In genomic region chr1:108190001-108190634, GRCh38 we compare ENCODE assay signal across 2 cellular contexts.
TF ChIP-seq lines count a peak whose summit lies in the region.

No MANE protein-coding gene starts in this region.

TF ChIP-seq in HEK293, 187 proteins besides CTCF, POLR2A, EP300 and RAD21:
- TF ChIP-seq ZNF513 (tag by site-specific recombination; IDR thresholded peaks at IDR 0.05) (no peak), ZBTB8A (tag by site-specific recombination; IDR thresholded peaks at IDR 0.05) (no peak), SETDB1 (IDR thresholded peaks at IDR 0.05; ENCODE audit: insufficient read length, low read length) (peak; percentile 62)

TF ChIP-seq in K562, 482 proteins besides CTCF, POLR2A, EP300 and RAD21:
- TF ChIP-seq CGGBP1 (CRISPR knock-in tag; IDR thresholded peaks at IDR 0.05) (no peak), CBFA2T2 (conservative IDR thresholded peaks at IDR 0.05) (peak; percentile 76), NR3C1 (CRISPR knock-in tag; IDR thresholded peaks at IDR 0.05) (no peak), DIDO1 (tag; IDR thresholded peaks at IDR 0.05; ENCODE audit: low read depth) (no peak), RFX1 (IDR thresholded peaks at IDR 0.05) (no peak), GABPA (tag; conservative IDR thresholded peaks at IDR 0.05; ENCODE audit: low read depth) (no peak), DPF2 (IDR thresholded peaks at IDR 0.05) (0 out of 2 replicates have a peak, but pooled peaks have one; percentile 30), CBFA2T3 (IDR thresholded peaks at IDR 0.05) (peak; percentile 85), TAL1 (IDR thresholded peaks at IDR 0.05) (peak; percentile 57), ZEB2 (IDR thresholded peaks at IDR 0.05) (0 out of 2 replicates have a peak, but pooled peaks have one; percentile 25), CBX3 (IDR thresholded peaks at IDR 0.05; ENCODE audit: borderline replicate concordance in 1 of 2, low read length in 2 of 2) (peak in 1 of 2 experiments; percentile 97; a peak in 2 of 3 replicates), TRIM28 (IDR thresholded peaks at IDR 0.05) (peak; percentile 77; the same call in 1 of the 2 replicates), TCF3 (CRISPR knock-in tag; IDR thresholded peaks at IDR 0.05) (peak; percentile 33; the same call in 1 of the 2 replicates), RUNX1 (IDR thresholded peaks at IDR 0.05; ENCODE audit: low read depth) (no peak), RB1 (IDR thresholded peaks at IDR 0.05; ENCODE audit: low read depth) (no peak), STAT5A (IDR thresholded peaks at IDR 0.05; ENCODE audit: borderline replicate concordance, low read length) (0 out of 2 replicates have a peak, but pooled peaks have one; percentile 39), FOXM1 (IDR thresholded peaks at IDR 0.05; ENCODE audit: low read depth) (0 out of 2 replicates have a peak, but pooled peaks have one; percentile 18), FOXM1 (CRISPR knock-in tag; IDR thresholded peaks at IDR 0.05; ENCODE audit: low read depth) (no peak), TRIM24 (IDR thresholded peaks at IDR 0.05) (peak; percentile 83 to 89), NCOR1 (IDR thresholded peaks at IDR 0.05) (peak; percentile 59; the same call in 1 of the 2 replicates), FOXP1 (CRISPR knock-in tag; IDR thresholded peaks at IDR 0.05) (no peak), PBX2 (CRISPR knock-in tag; IDR thresholded peaks at IDR 0.05; ENCODE audit: low read depth) (no peak), PBX2 (tag; conservative IDR thresholded peaks at IDR 0.05; ENCODE audit: low read depth) (no peak), MEF2A (IDR thresholded peaks at IDR 0.05; ENCODE audit: control insufficient read depth, low read depth, low read length) (no peak), SETDB1 (IDR thresholded peaks at IDR 0.05; ENCODE audit: low read length) (no peak), SAFB (IDR thresholded peaks at IDR 0.05; ENCODE audit: borderline replicate concordance, low read depth, low read length) (no peak), THRAP3 (IDR thresholded peaks at IDR 0.05; ENCODE audit: borderline replicate concordance) (no peak), KAT2B (IDR thresholded peaks at IDR 0.05; ENCODE audit: low read depth, low read length) (no peak), ZNF324 (CRISPR knock-in tag; IDR thresholded peaks at IDR 0.05) (no peak), ETS2 (tag; IDR thresholded peaks at IDR 0.05; ENCODE audit: borderline replicate concordance, poor library complexity, severe bottlenecking) (no peak), RBM14 (IDR thresholded peaks at IDR 0.05; ENCODE audit: borderline replicate concordance, insufficient read depth, low read depth, low read length) (no peak), ZNF282 (CRISPR knock-in tag; IDR thresholded peaks at IDR 0.05) (no peak), CC2D1A (IDR thresholded peaks at IDR 0.05) (peak; percentile 42; the same call in 1 of the 2 replicates), ARID1B (IDR thresholded peaks at IDR 0.05) (peak; percentile 54; the same call in 1 of the 2 replicates), MCM2 (IDR thresholded peaks at IDR 0.05; ENCODE audit: low read depth) (no peak), SIN3A (IDR thresholded peaks at IDR 0.05; ENCODE audit: borderline replicate concordance in 2 of 2, control insufficient read depth in 1 of 2, low read depth in 2 of 2, low read length in 2 of 2) (no peak)
- TF ChIP-seq, protein P1, sequence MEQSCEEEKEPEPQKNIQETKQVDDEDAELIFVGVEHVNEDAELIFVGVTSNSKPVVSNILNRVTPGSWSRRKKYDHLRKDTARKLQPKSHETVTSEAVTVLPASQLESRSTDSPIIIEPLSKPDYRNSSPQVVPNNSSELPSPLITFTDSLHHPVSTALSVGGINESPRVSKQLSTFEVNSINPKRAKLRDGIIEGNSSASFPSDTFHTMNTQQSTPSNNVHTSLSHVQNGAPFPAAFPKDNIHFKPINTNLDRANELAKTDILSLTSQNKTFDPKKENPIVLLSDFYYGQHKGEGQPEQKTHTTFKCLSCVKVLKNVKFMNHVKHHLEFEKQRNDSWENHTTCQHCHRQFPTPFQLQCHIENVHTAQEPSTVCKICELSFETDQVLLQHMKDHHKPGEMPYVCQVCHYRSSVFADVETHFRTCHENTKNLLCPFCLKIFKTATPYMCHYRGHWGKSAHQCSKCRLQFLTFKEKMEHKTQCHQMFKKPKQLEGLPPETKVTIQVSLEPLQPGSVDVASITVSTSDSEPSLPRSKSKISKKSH (CRISPR knock-in tag; IDR thresholded peaks at IDR 0.05): peak; percentile 38; the same call in 1 of the 2 replicates
- TF ChIP-seq, protein P2, sequence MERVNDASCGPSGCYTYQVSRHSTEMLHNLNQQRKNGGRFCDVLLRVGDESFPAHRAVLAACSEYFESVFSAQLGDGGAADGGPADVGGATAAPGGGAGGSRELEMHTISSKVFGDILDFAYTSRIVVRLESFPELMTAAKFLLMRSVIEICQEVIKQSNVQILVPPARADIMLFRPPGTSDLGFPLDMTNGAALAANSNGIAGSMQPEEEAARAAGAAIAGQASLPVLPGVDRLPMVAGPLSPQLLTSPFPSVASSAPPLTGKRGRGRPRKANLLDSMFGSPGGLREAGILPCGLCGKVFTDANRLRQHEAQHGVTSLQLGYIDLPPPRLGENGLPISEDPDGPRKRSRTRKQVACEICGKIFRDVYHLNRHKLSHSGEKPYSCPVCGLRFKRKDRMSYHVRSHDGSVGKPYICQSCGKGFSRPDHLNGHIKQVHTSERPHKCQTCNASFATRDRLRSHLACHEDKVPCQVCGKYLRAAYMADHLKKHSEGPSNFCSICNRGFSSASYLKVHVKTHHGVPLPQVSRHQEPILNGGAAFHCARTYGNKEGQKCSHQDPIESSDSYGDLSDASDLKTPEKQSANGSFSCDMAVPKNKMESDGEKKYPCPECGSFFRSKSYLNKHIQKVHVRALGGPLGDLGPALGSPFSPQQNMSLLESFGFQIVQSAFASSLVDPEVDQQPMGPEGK (CRISPR knock-in tag; IDR thresholded peaks at IDR 0.05; ENCODE audit: borderline replicate concordance): no peak
- TF ChIP-seq, protein P3, sequence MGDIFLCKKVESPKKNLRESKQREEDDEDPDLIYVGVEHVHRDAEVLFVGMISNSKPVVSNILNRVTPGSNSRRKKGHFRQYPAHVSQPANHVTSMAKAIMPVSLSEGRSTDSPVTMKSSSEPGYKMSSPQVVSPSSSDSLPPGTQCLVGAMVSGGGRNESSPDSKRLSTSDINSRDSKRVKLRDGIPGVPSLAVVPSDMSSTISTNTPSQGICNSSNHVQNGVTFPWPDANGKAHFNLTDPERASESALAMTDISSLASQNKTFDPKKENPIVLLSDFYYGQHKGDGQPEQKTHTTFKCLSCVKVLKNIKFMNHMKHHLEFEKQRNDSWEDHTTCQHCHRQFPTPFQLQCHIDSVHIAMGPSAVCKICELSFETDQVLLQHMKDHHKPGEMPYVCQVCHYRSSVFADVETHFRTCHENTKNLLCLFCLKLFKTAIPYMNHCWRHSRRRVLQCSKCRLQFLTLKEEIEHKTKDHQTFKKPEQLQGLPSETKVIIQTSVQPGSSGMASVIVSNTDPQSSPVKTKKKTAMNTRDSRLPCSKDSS (IDR thresholded peaks at IDR 0.05; ENCODE audit: low read depth, partially characterized antibody): peak; percentile 98
- TF ChIP-seq, protein P4, sequence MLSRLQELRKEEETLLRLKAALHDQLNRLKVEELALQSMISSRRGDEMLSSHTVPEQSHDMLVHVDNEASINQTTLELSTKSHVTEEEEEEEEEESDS (CRISPR knock-in tag; IDR thresholded peaks at IDR 0.05): no peak
- TF ChIP-seq, protein P5, sequence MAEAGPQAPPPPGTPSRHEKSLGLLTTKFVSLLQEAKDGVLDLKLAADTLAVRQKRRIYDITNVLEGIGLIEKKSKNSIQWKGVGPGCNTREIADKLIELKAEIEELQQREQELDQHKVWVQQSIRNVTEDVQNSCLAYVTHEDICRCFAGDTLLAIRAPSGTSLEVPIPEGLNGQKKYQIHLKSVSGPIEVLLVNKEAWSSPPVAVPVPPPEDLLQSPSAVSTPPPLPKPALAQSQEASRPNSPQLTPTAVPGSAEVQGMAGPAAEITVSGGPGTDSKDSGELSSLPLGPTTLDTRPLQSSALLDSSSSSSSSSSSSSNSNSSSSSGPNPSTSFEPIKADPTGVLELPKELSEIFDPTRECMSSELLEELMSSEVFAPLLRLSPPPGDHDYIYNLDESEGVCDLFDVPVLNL (CRISPR knock-in tag; IDR thresholded peaks at IDR 0.05; ENCODE audit: low read depth): no peak
